In genomic region chr2:210094787-210095186, GRCh38 we compare ENCODE assay signal across 18 cellular contexts.
DNase-seq lines count a peak whose midpoint lies in the region; ATAC-seq, FAIRE-seq and TF ChIP-seq lines count a peak whose summit lies in the region.
"Had no signal": no experiment of that assay in that cellular context is flagged by ENCODE, and none has a peak within 500 bp of the region (broad histone marks: within the 10 kb centered on the region; RNA-seq: fewer than 3 reads in every experiment).

No MANE protein-coding gene starts in this region.

- H3K4me3 ChIP-seq in HepG2 (replicated peaks in 1 of 3; ENCODE audit: insufficient read depth in 1 of 3, low read depth in 2 of 3, low read length in 3 of 3), result no peak overlapping the region
- no peak overlapping the region for H3K4me3 ChIP-seq in right lobe of liver
- no peak overlapping the region for H3K4me3 ChIP-seq in K562
- no peak overlapping the region for H3K4me3 ChIP-seq in left ventricle myocardium inferior
- H3K4me3 ChIP-seq: A549; BLaER1 treated with 17β-estradiol and CSF1 and Interleukin-3, amounts not matched to agents 10 nM and 100 nM had no signal

- CTCF ChIA-PET in HepG2 (lab: Yijun Ruan, JAX; ENCODE audit: low intra/inter-chr PET ratio, low total read pairs), result no interaction called here
- CTCF ChIA-PET in K562 (lab: Yijun Ruan, JAX; ENCODE audit: low intra/inter-chr PET ratio), result no interaction called here

- H3K27me3 ChIP-seq in HepG2 (ENCODE audit: control insufficient read depth in 1 of 2, insufficient read depth in 2 of 2, low read length in 2 of 2), result no peaks in the 10 kb centered on the region
- H3K27me3 ChIP-seq in right lobe of liver, result no peaks in the 10 kb centered on the region
- no peaks in the 10 kb centered on the region for H3K27me3 ChIP-seq in K562 (ENCODE audit: control insufficient read depth in 2 of 2, insufficient read depth in 2 of 2, low read length in 2 of 2)
- no peaks in the 10 kb centered on the region for H3K27me3 ChIP-seq in left ventricle myocardium inferior (ENCODE audit: low read depth)
- H3K27me3 ChIP-seq: BLaER1 treated with 17β-estradiol and CSF1 and Interleukin-3, amounts not matched to agents 10 nM and 100 nM had no signal

- no peaks in the 10 kb centered on the region for H3K79me2 ChIP-seq in HepG2 (ENCODE audit: insufficient read depth, low read length)
- no peaks in the 10 kb centered on the region for H3K79me2 ChIP-seq in K562 (ENCODE audit: control insufficient read depth, insufficient read depth, low read length)

- FAIRE-seq in HepG2 (lab: Jason Lieb, UNC) (no peak), K562 (lab: Jason Lieb, UNC) (no peak)
- FAIRE-seq: A549, D721Med, GM12892 had no signal

- H2AFZ ChIP-seq in HepG2 (ENCODE audit: low read length) (no peak overlapping the region), K562 (ENCODE audit: low read depth, low read length) (no peak overlapping the region)

- BruUV-seq in HepG2 (replicated peaks; lab: Mats Ljungman, UMichigan), result no TSS peak
- BruUV-seq in K562 (replicated peaks; lab: Mats Ljungman, UMichigan), result no TSS peak

- TF ChIP-seq EP300 in HepG2 (IDR thresholded peaks at IDR 0.05; ENCODE audit: low read depth in 2 of 2, low read length in 2 of 2) (no peak), HepG2 (CRISPR knock-in tag; IDR thresholded peaks at IDR 0.05; ENCODE audit: borderline replicate concordance) (no peak), K562 (IDR thresholded peaks at IDR 0.05; ENCODE audit: low read length) (no peak)

- DNase-seq in HepG2 (ENCODE audit: low spot score) (no peak), right lobe of liver (no peak), K562 (ENCODE audit: extremely low read depth in 1 of 4, low spot score in 3 of 4) (no peak), left ventricle myocardium inferior (no peak)
- DNase-seq: AML-193; Caco-2; Calu3; CD4-positive, alpha-beta T cell; CD8-positive, alpha-beta T cell; DMS79 treated with DMSO at 0.1 percent for 48 hours; GF-D8 had no signal

- TF ChIP-seq POLR2A in HepG2 (IDR thresholded peaks at IDR 0.05; ENCODE audit: insufficient read depth in 1 of 2, low read depth in 2 of 2, low read length in 2 of 2) (no peak), right lobe of liver (IDR thresholded peaks at IDR 0.05) (no peak), K562 (conservative IDR thresholded peaks at IDR 0.05) (no peak)

- no peak overlapping the region for H3K9ac ChIP-seq in HepG2 (ENCODE audit: insufficient read depth, low read depth, low read length)
- H3K9ac ChIP-seq in K562 (ENCODE audit: insufficient read depth in 1 of 2, low read depth in 2 of 2, low read length in 2 of 2), result no peak overlapping the region
- H3K9ac ChIP-seq: BLaER1 treated with 17β-estradiol and CSF1 and Interleukin-3, amounts not matched to agents 10 nM and 100 nM had no signal

- H3K36me3 ChIP-seq in HepG2 (replicated peaks in 1 of 2; ENCODE audit: control insufficient read depth in 1 of 2, insufficient read depth in 2 of 2, low read length in 2 of 2) (no peaks in the 10 kb centered on the region), right lobe of liver (no peaks in the 10 kb centered on the region), K562 (ENCODE audit: control insufficient read depth, insufficient read depth, low read length) (no peaks in the 10 kb centered on the region), left ventricle myocardium inferior (no peaks in the 10 kb centered on the region)

- no peaks in the 10 kb centered on the region for H3K9me3 ChIP-seq in HepG2 (ENCODE audit: low read length)
- H3K9me3 ChIP-seq in right lobe of liver, result no peaks in the 10 kb centered on the region
- H3K9me3 ChIP-seq in K562 (replicated peaks; ENCODE audit: control insufficient read depth, insufficient read depth, low read depth, low read length), result no peaks in the 10 kb centered on the region
- H3K9me3 ChIP-seq in left ventricle myocardium inferior (replicated peaks), result no peaks in the 10 kb centered on the region
- H3K9me3 ChIP-seq: A549; BLaER1 treated with 17β-estradiol and CSF1 and Interleukin-3, amounts not matched to agents 10 nM and 100 nM; Caco-2 had no signal

- intact Hi-C loops in HepG2 (cut with micrococcal nuclease; ENCODE audit: unreplicated experiment), result no loop called here
- intact Hi-C loops in right lobe of liver (cut with DNase I), result no loop called here
- intact Hi-C loops in K562 (cut with micrococcal nuclease), result no loop called here
- intact Hi-C loops in left ventricle myocardium inferior (cut with micrococcal nuclease), result no loop called here

- POLR2A ChIA-PET in HepG2 (lab: Yijun Ruan, JAX) (no interaction called here), K562 (lab: Yijun Ruan, JAX) (no interaction called here)

- TF ChIP-seq RAD21 in HepG2 (CRISPR knock-in tag; IDR thresholded peaks at IDR 0.05) (no peak), K562 (CRISPR knock-in tag; conservative IDR thresholded peaks at IDR 0.05 in 1 of 2, IDR thresholded peaks at IDR 0.05 in 1 of 2) (no peak)

- TF ChIP-seq CTCF in HepG2 (CRISPR knock-in tag; IDR thresholded peaks at IDR 0.05), result no peak
- TF ChIP-seq CTCF in right lobe of liver (IDR thresholded peaks at IDR 0.05), result no peak
- no peak for TF ChIP-seq CTCF in K562 (IDR thresholded peaks at IDR 0.05 in 2 of 3, conservative IDR thresholded peaks at IDR 0.05 in 1 of 3; ENCODE audit: insufficient read depth in 2 of 3, low read depth in 1 of 3, low read length in 3 of 3)
- no peak for TF ChIP-seq CTCF in left ventricle myocardium inferior (IDR thresholded peaks at IDR 0.05; ENCODE audit: borderline replicate concordance)

- ATAC-seq in HepG2, result no peak
- ATAC-seq in right lobe of liver, result no peak
- ATAC-seq in K562, result no peak
- no peak for ATAC-seq in HG02588 (IDR thresholded peaks at IDR 0.05; ENCODE audit: unreplicated experiment)
- ATAC-seq: A549; CD8-positive, alpha-beta T cell had no signal

- H3K27ac ChIP-seq in HepG2 (ENCODE audit: extremely low read length, insufficient read depth, low read length), result no peak overlapping the region
- H3K27ac ChIP-seq in right lobe of liver, result no peak overlapping the region
- H3K27ac ChIP-seq in K562 (ENCODE audit: extremely low read depth, low read depth, low read length), result no peak overlapping the region
- H3K27ac ChIP-seq in left ventricle myocardium inferior (replicated peaks), result no peak overlapping the region
- H3K27ac ChIP-seq: 22Rv1; A549; BLaER1 treated with 17β-estradiol and CSF1 and Interleukin-3, amounts not matched to agents 10 nM and 100 nM; C4-2B had no signal

- H3K4me1 ChIP-seq in HepG2 (ENCODE audit: insufficient read depth, low read length) (no peaks in the 10 kb centered on the region), right lobe of liver (no peaks in the 10 kb centered on the region), K562 (replicated peaks in 1 of 2; ENCODE audit: control insufficient read depth in 2 of 2, insufficient read depth in 2 of 2, low read length in 2 of 2) (no peaks in the 10 kb centered on the region), left ventricle myocardium inferior (no peaks in the 10 kb centered on the region)
- H3K4me1 ChIP-seq: A549; BLaER1 treated with 17β-estradiol and CSF1 and Interleukin-3, amounts not matched to agents 10 nM and 100 nM; Caco-2 had no signal

- no peaks in the 10 kb centered on the region for H3K9me1 ChIP-seq in K562 (ENCODE audit: control insufficient read depth, insufficient read depth, low read length)

- H3K4me2 ChIP-seq in HepG2 (ENCODE audit: low read depth, low read length), result no peak overlapping the region
- no peak overlapping the region for H3K4me2 ChIP-seq in K562 (ENCODE audit: insufficient read depth, low read length)
- H3K4me2 ChIP-seq: A549; BLaER1 treated with 17β-estradiol and CSF1 and Interleukin-3, amounts not matched to agents 10 nM and 100 nM had no signal

- in situ Hi-C loops in HepG2 (cut with HindIII; ENCODE audit: extremely low pct_ligation_motif_present, low pct_unique_long_range_greater_than_20kb) (no loop called here), K562 (cut with MboI) (no loop called here)

- H4K20me1 ChIP-seq in HepG2 (ENCODE audit: insufficient read depth, low read length) (no peaks in the 10 kb centered on the region), K562 (replicated peaks; ENCODE audit: control insufficient read depth, insufficient read depth, low read length) (no peaks in the 10 kb centered on the region)
- H4K20me1 ChIP-seq: BLaER1 treated with 17β-estradiol and CSF1 and Interleukin-3, amounts not matched to agents 10 nM and 100 nM had no signal

TF ChIP-seq in HepG2, 621 proteins besides CTCF, POLR2A, EP300 and RAD21 (continues in another document):
- TF ChIP-seq ZNF383 (CRISPR knock-in tag; IDR thresholded peaks at IDR 0.05; ENCODE audit: borderline replicate concordance) (no peak), HNRNPUL1 (IDR thresholded peaks at IDR 0.05; ENCODE audit: low read depth, low read length) (no peak), GFI1 (CRISPR knock-in tag; IDR thresholded peaks at IDR 0.05; ENCODE audit: borderline replicate concordance) (no peak), ZNF777 (CRISPR knock-in tag; IDR thresholded peaks at IDR 0.05) (no peak), ZNF10 (CRISPR knock-in tag; IDR thresholded peaks at IDR 0.05; ENCODE audit: borderline replicate concordance, low read depth) (no peak), HNRNPK (IDR thresholded peaks at IDR 0.05; ENCODE audit: low read depth, low read length, poor library complexity, severe bottlenecking) (peak; percentile 51)

TF ChIP-seq in K562, 482 proteins besides CTCF, POLR2A, EP300 and RAD21:
- peak; percentile 56; the same call in 1 of the 2 replicates for TF ChIP-seq HMBOX1 (IDR thresholded peaks at IDR 0.05)
- no peak for TF ChIP-seq POLR2H (tag; IDR thresholded peaks at IDR 0.05; ENCODE audit: low read depth)

Comparison
In these comparisons a context has a peak if more than half of its experiments do, and no peak if none do; other contexts are left out.
1. Of the 241 proteins assayed by ChIP-seq in both HepG2 and K562: peak only in HepG2: HNRNPK; only in K562: none; in both: none; in neither: 240.